18 cellular contexts compared by ENCODE assay signal in the genomic region with DNA sequence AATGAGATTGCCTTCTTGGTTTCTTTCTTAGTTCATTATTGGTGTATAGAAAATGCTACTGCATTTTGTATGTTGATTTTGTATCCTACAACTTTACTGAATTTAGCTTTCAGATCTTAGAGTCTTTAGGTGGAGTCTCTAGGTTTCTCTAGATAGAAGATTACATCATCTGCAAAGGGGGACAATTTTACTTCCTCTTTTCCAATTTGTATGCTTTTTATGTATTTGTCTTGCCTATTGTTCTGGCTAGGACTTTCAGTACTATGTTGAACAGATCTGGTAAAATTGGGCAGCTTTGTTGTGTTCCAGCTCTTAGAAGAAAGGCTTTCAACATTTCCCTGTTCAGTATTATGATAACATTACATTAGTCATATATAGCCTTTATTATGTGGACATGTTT.
DNase-seq lines count a peak whose midpoint lies in the region; ATAC-seq and TF ChIP-seq lines count a peak whose summit lies in the region.
"Had no signal": no experiment of that assay in that cellular context is flagged by ENCODE, and none has a peak within 500 bp of the region (broad histone marks: within the 10 kb centered on the region; RNA-seq: fewer than 3 reads in every experiment).

No MANE protein-coding gene starts in this region.

- POLR2A ChIA-PET in CD8-positive, alpha-beta T cell (lab: Charles Lee) = no interaction called here

- ATAC-seq in GM18868 (IDR thresholded peaks at IDR 0.05; ENCODE audit: unreplicated experiment) = peak; percentile 89
- ATAC-seq in HG02610 (IDR thresholded peaks at IDR 0.05; ENCODE audit: unreplicated experiment) = peak; percentile 86
- no peak for ATAC-seq in CD8-positive, alpha-beta T cell
- ATAC-seq in GM19455 (IDR thresholded peaks at IDR 0.05; ENCODE audit: unreplicated experiment) = no peak
- no peak for ATAC-seq in psoas muscle
- ATAC-seq: body of pancreas had no signal

- no peaks in the 10 kb centered on the region for H3K36me3 ChIP-seq in CD8-positive, alpha-beta T cell (ENCODE audit: insufficient read depth, low read length)
- no peaks in the 10 kb centered on the region for H3K36me3 ChIP-seq in psoas muscle (ENCODE audit: insufficient read depth in 1 of 2, low read depth in 1 of 2)
- H3K36me3 ChIP-seq: suprapubic skin had no signal

- peak; percentile 87 for DNase-seq in MV-4-11 (lab: John Stamatoyannopoulos, UW)
- peak; percentile 8 for DNase-seq in fibroblast of the aortic adventitia (ENCODE audit: low read depth)
- DNase-seq in NCI-H2107 treated with DMSO at 0.1 percent for 48 hours (lab: John Stamatoyannopoulos, UW; ENCODE audit: unreplicated experiment) = no peak
- no peak for DNase-seq in CD8-positive, alpha-beta T cell
- DNase-seq in psoas muscle = no peak
- DNase-seq: activated CD4-positive, alpha-beta T cell treated with anti-CD3 and anti-CD28 coated beads, Interleukin-2, amount 50 U/mL, for 4 hours; activated gamma-delta T cell; body of pancreas; effector CD4-positive, alpha-beta T cell; GOT3; mesendoderm; NCI-H2227 treated with DMSO at 0.1 percent for 48 hours; PC-9 had no signal

- H3K27me3 Mint-ChIP-seq in CD8-positive, alpha-beta T cell (ENCODE audit: low read depth) = no peaks in the 10 kb centered on the region

- no peaks in the 10 kb centered on the region for H3K27me3 ChIP-seq in CD8-positive, alpha-beta T cell (ENCODE audit: insufficient read depth, low read length)
- H3K27me3 ChIP-seq in psoas muscle (ENCODE audit: insufficient read depth in 3 of 3, low read length in 2 of 3) = no peaks in the 10 kb centered on the region
- H3K27me3 ChIP-seq: body of pancreas, suprapubic skin had no signal

- H3K4me3 ChIP-seq in fibroblast of the aortic adventitia (ENCODE audit: low read depth, low read length) = no peak overlapping the region
- H3K4me3 ChIP-seq in CD8-positive, alpha-beta T cell (ENCODE audit: low read depth, low read length) = no peak overlapping the region
- H3K4me3 ChIP-seq in psoas muscle = no peak overlapping the region
- H3K4me3 ChIP-seq: body of pancreas, PC-9, suprapubic skin had no signal

- intact Hi-C loops in CD8-positive, alpha-beta T cell (cut with DNase I, micrococcal nuclease) = no loop called here
- intact Hi-C loops in psoas muscle (cut with DNase I) = no loop called here

- H3K27ac ChIP-seq in CD8-positive, alpha-beta T cell (ENCODE audit: low read depth, low read length) = no peak overlapping the region
- H3K27ac ChIP-seq in psoas muscle = no peak overlapping the region
- H3K27ac ChIP-seq: body of pancreas, C4-2B, PC-9, suprapubic skin had no signal

- TF ChIP-seq CTCF in fibroblast of the aortic adventitia (IDR thresholded peaks at IDR 0.05; ENCODE audit: insufficient read depth, low read length) (no peak), psoas muscle (IDR thresholded peaks at IDR 0.05) (no peak)
- no peak for TF ChIP-seq CTCF in CD8-positive, alpha-beta T cell (IDR thresholded peaks at IDR 0.05)

- peaks cover 5% of the 10 kb centered on the region for H3K4me1 Mint-ChIP-seq in CD8-positive, alpha-beta T cell (ENCODE audit: low read depth)

- no peak overlapping the region for H3K4me3 Mint-ChIP-seq in CD8-positive, alpha-beta T cell

- no peak overlapping the region for H3K27ac Mint-ChIP-seq in CD8-positive, alpha-beta T cell

- CTCF ChIA-PET in CD8-positive, alpha-beta T cell (lab: Charles Lee) = no interaction called here

- no peaks in the 10 kb centered on the region for H3K9me3 ChIP-seq in CD8-positive, alpha-beta T cell (ENCODE audit: low read length)
- no peaks in the 10 kb centered on the region for H3K9me3 ChIP-seq in psoas muscle
- H3K9me3 ChIP-seq: body of pancreas, suprapubic skin had no signal

- no peaks in the 10 kb centered on the region for H3K36me3 Mint-ChIP-seq in CD8-positive, alpha-beta T cell

- H3K4me1 ChIP-seq in CD8-positive, alpha-beta T cell (ENCODE audit: insufficient read depth, low read length) = no peaks in the 10 kb centered on the region
- peaks cover 12% of the 10 kb centered on the region for H3K4me1 ChIP-seq in psoas muscle
- H3K4me1 ChIP-seq: body of pancreas, suprapubic skin had no signal

- H3K9me3 Mint-ChIP-seq in CD8-positive, alpha-beta T cell = no peaks in the 10 kb centered on the region

Comparison
In these comparisons a context has a peak if more than half of its experiments do, and no peak if none do; other contexts are left out.
1. ATAC-seq: peak in GM18868 (single experiment) and HG02610 (single experiment); none in CD8-positive, alpha-beta T cell (single experiment), GM19455 (single experiment) and psoas muscle (0 of 4).
2. DNase-seq: peak in MV-4-11 (single experiment) and fibroblast of the aortic adventitia (single experiment); none in NCI-H2107 treated with DMSO at 0.1 percent for 48 hours (single experiment), CD8-positive, alpha-beta T cell (0 of 7) and psoas muscle (0 of 2).